In the genomic region with DNA sequence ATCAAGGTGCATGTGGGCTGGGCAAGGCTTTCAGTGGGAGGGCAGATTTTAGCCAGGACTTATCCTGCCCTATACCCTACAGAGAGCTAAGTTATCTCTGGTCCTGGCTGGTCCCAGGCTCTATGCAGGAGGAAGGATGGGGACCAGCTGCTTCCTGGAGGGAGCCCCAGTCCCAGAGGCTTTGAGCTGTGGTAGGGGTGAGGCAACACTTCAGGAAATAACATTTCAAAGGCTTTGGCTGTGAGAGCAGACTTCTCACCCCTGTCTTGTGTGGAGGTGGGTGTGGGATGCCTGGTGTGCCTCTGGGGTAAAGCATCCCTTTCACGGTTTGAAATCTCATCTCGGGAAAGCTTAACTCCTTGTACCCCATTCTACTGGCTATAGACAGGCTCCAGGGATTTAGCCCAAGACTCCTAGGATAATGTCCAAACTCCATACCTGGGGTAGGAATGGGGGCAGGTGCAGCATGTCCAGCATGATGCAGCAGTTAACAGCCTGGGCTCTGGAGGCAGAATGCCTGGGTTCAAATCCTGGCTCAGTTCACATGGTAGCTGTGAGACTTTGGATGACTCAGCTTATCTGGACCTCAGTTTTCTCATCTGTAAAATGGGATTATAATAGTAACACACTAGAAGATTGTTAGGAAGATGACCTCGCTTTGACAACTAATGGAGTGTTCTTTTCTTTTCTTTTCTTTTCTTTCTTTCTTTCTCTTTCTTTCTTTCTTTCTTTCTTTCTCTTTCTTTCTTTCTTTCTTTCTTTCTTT, we compare ENCODE assay signal across 11 cellular contexts.
"Had no signal": no experiment of that assay in that cellular context is flagged by ENCODE, and none has a peak within 500 bp of the region (broad histone marks: within the 10 kb centered on the region; RNA-seq: fewer than 3 reads in every experiment).

No MANE protein-coding gene starts in this region.

- H3K4me2 ChIP-seq: hepatocyte had no signal

- H3K79me2 ChIP-seq: hepatocyte had no signal

- H3K27ac ChIP-seq: hepatocyte, skin epidermis had no signal

- ATAC-seq: activated naive CD8-positive, alpha-beta T cell treated with anti-CD3 and anti-CD28 coated beads, Interleukin-2, amount 50 U/mL, for 24 hours; left ventricle myocardium superior had no signal

- H3K4me3 ChIP-seq: hepatocyte, skin epidermis had no signal

- FAIRE-seq: colon, urothelium cell line had no signal

- DNase-seq: activated B cell treated with CpG ODN at 0.5 μM for 24 hours; activated CD4-positive, alpha-beta T cell treated with anti-CD3 and anti-CD28 coated beads, Interleukin-2, amount 10 ng/mL, durations not matched to agents 24 days and 14 days; activated CD8-positive, alpha-beta memory T cell treated with anti-CD3 and anti-CD28 coated beads for 24 hours; activated naive CD4-positive, alpha-beta T cell treated with Interleukin-2 at 50 U/mL for 16 hours; activated naive CD8-positive, alpha-beta T cell treated with anti-CD3 and anti-CD28 coated beads, Interleukin-2, amount 50 U/mL, for 24 hours; left ventricle myocardium superior; stimulated activated CD4-positive, alpha-beta T cell treated with anti-CD3 and anti-CD28 coated beads, Interleukin-4, amount 100 ng/mL, for 4 hours had no signal

- H3K27me3 ChIP-seq: hepatocyte had no signal

- H2AFZ ChIP-seq: hepatocyte had no signal
